In genomic region chr3:135991621-135992020, GRCh38 we compare ENCODE assay signal across 16 cellular contexts. TPM values are rescaled to one million over a fixed set of nuclear protein-coding genes. Genes with fewer than 3 reads are reported as not detected.
DNase-seq lines count a peak whose midpoint lies in the region; TF ChIP-seq lines count a peak whose summit lies in the region.
"Had no signal": no experiment of that assay in that cellular context is flagged by ENCODE, and none has a peak within 500 bp of the region (broad histone marks: within the 10 kb centered on the region; RNA-seq: fewer than 3 reads in every experiment).

No MANE protein-coding gene starts in this region.

- TF ChIP-seq CTCF in HFFc6 (IDR thresholded peaks at IDR 0.05) (no peak), transverse colon (IDR thresholded peaks at IDR 0.05) (no peak)

- H3K27me3 Mint-ChIP-seq in HFFc6 (ENCODE audit: insufficient read depth) = no peaks in the 10 kb centered on the region

- TF ChIP-seq POLR2A in transverse colon (IDR thresholded peaks at IDR 0.05) = no peak

- DNase-seq in HFFc6 (no peak), astrocyte of the hippocampus (ENCODE audit: low read depth, low spot score) (peak; percentile 11), glomerular visceral epithelial cell (ENCODE audit: extremely low spot score) (peak; percentile 26), transverse colon (no peak), posterior vena cava (ENCODE audit: low spot score) (no peak), HT-29 (ENCODE audit: low spot score) (no peak)
- DNase-seq in activated CD4-positive, alpha-beta T cell treated with anti-CD3 and anti-CD28 coated beads, Interleukin-2, amount 50 U/mL, for 48 hours = no peak
- DNase-seq: activated CD8-positive, alpha-beta T cell treated with anti-CD3 and anti-CD28 coated beads, Interleukin-2, amount 10 ng/mL, durations not matched to agents 7 days and 5 days; cerebellar nuclear complex; NCI-H1694 treated with DMSO at 0.1 percent for 48 hours; SHP77; T-helper 2 cell; tibial artery had no signal

- H3K9me3 Mint-ChIP-seq in HFFc6 = no peaks in the 10 kb centered on the region
- H3K9me3 Mint-ChIP-seq: CD14-positive monocyte; stimulated activated effector memory CD8-positive, alpha-beta T cell treated with anti-CD3 and anti-CD28 coated beads, Interleukin-12 subunit alpha, Interleukin-12 subunit beta, amount 100 ng/mL, for 72 hours had no signal

- TF ChIP-seq EP300 in transverse colon (IDR thresholded peaks at IDR 0.05; ENCODE audit: low read depth) = no peak

- peaks cover 16% of the 10 kb centered on the region for H3K4me1 Mint-ChIP-seq in HFFc6 (ENCODE audit: low read depth)
- H3K4me1 Mint-ChIP-seq: CD14-positive monocyte; stimulated activated effector memory CD8-positive, alpha-beta T cell treated with anti-CD3 and anti-CD28 coated beads, Interleukin-12 subunit alpha, Interleukin-12 subunit beta, amount 100 ng/mL, for 72 hours had no signal

- H3K27ac ChIP-seq in transverse colon = peak overlapping the region in 3 of 4 donors; percentile 14 to 53 (median 50)
- H3K27ac ChIP-seq: parathyroid adenoma had no signal

- no peaks in the 10 kb centered on the region for H3K27me3 ChIP-seq in transverse colon
- H3K27me3 ChIP-seq: tibial artery had no signal

- intact Hi-C loops in transverse colon (cut with DNase I; ENCODE audit: low total_unique reads) = no loop called here
- intact Hi-C loops in posterior vena cava (cut with DNase I) = no loop called here

- peak overlapping the region; percentile 37; the same call in 1 of the 2 replicates for H3K4me3 Mint-ChIP-seq in HFFc6
- H3K4me3 Mint-ChIP-seq: activated CD8-positive, alpha-beta T cell treated with anti-CD3 and anti-CD28 coated beads, Interleukin-2, amount 10 ng/mL, durations not matched to agents 7 days and 5 days; CD14-positive monocyte; stimulated activated effector memory CD8-positive, alpha-beta T cell treated with anti-CD3 and anti-CD28 coated beads, Interleukin-12 subunit alpha, Interleukin-12 subunit beta, amount 100 ng/mL, for 72 hours had no signal

- H3K36me3 Mint-ChIP-seq in HFFc6 (ENCODE audit: low read depth) = peaks cover 10% of the 10 kb centered on the region
- H3K36me3 Mint-ChIP-seq: CD14-positive monocyte; stimulated activated effector memory CD8-positive, alpha-beta T cell treated with anti-CD3 and anti-CD28 coated beads, Interleukin-12 subunit alpha, Interleukin-12 subunit beta, amount 100 ng/mL, for 72 hours had no signal

- 25 to 66% methylated on average over 2 of the region's 2 CpGs for WGBS in transverse colon (ENCODE audit: low coverage in 1 of 2), 2 donors

- H3K4me1 ChIP-seq in transverse colon = peaks cover 5 to 25% (median 16%) of the 10 kb centered on the region in 4 donors
- H3K4me1 ChIP-seq: parathyroid adenoma had no signal

- peak overlapping the region; percentile 90 for H3K27ac Mint-ChIP-seq in HFFc6
- H3K27ac Mint-ChIP-seq: activated CD8-positive, alpha-beta T cell treated with anti-CD3 and anti-CD28 coated beads, Interleukin-2, amount 10 ng/mL, durations not matched to agents 7 days and 5 days; stimulated activated effector memory CD8-positive, alpha-beta T cell treated with anti-CD3 and anti-CD28 coated beads, Interleukin-12 subunit alpha, Interleukin-12 subunit beta, amount 100 ng/mL, for 72 hours had no signal

- H3K36me3 ChIP-seq in transverse colon = no peaks in the 10 kb centered on the region
- H3K36me3 ChIP-seq: tibial artery had no signal

- no peaks in the 10 kb centered on the region for H3K9me3 ChIP-seq in transverse colon
- H3K9me3 ChIP-seq: tibial artery had no signal

- in situ Hi-C loops in transverse colon (cut with MboI; ENCODE audit: low pct_ligation_motif_present in 1 of 4, low pct_unique_long_range_greater_than_20kb in 1 of 4, low sequenced_read_pairs in 3 of 4) = no loop called here

- no peak overlapping the region for H3K4me3 ChIP-seq in transverse colon
- H3K4me3 ChIP-seq: tibial artery had no signal

RNA-seq across cellular contexts. Expression of gene PPP2R3A, which starts 26.1 kb away (rescaled TPM):
- 10 to 100 TPM; 21.2 to 26.1 (median 24.8) TPM for total RNA-seq in HFFc6 (2021; fragmentation: NEBNext Ultra II Directional; extraction: Animal tissue kit (Norgen Biotek cat#: 25700))
- total RNA-seq in transverse colon = 10 to 100 TPM; 34.7 to 73.4 (median 38.8) TPM
- total RNA-seq in posterior vena cava = 10 to 100 TPM; 10.6 to 18.7 TPM
- 2.1 and 2.3 TPM in 2 replicates for total RNA-seq in HT-29 (2014; rRNA removed; shearing (Covaris generic))

Comparison
In these comparisons a context has a peak if more than half of its experiments do, and no peak if none do; other contexts are left out.
1. DNase-seq: peak in astrocyte of the hippocampus (single experiment) and glomerular visceral epithelial cell (single experiment); none in HFFc6 (single experiment), transverse colon (single experiment), posterior vena cava (single experiment), HT-29 (single experiment) and activated CD4-positive, alpha-beta T cell treated with anti-CD3 and anti-CD28 coated beads, Interleukin-2, amount 50 U/mL, for 48 hours (0 of 2).